In the genomic region with DNA sequence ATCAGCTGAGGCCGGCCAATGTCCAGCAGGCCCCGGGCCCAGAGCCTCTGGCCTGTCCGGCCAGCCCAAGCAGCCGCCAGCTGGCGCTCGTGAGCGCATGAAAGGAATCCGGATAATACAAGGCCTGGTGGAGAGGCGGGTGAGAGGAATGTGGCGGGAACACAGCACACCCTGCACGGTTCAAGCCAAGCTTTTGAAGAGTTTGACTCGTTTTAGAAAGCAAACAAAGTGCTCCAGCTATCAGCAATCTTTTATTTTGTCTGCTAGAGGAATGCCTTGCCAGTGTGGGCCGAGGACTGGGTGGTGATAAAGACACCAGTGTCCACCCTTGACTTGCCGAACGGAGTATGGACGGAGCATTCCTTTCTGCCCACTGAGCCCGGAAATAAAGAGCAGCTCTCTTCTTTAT, we compare ENCODE assay signal across 1 cellular context.
A peak's percentile ranks its signal among the peaks of the same experiment; 100 is the strongest.
TF ChIP-seq lines count a peak whose summit lies in the region.

No MANE protein-coding gene starts in this region.

TF ChIP-seq in HepG2, 621 proteins besides CTCF, POLR2A, EP300 and RAD21 (continued from another document and continues in another):
- peak; percentile 82 for TF ChIP-seq RXRA (CRISPR knock-in tag; IDR thresholded peaks at IDR 0.05)
- no peak for TF ChIP-seq ZNF101 (CRISPR knock-in tag; IDR thresholded peaks at IDR 0.05; ENCODE audit: borderline replicate concordance, low read depth)
- no peak for TF ChIP-seq ELF4 (CRISPR knock-in tag; IDR thresholded peaks at IDR 0.05; ENCODE audit: borderline replicate concordance)
- peak; percentile 46; the same call in 1 of the 2 replicates for TF ChIP-seq BHLHE40 (IDR thresholded peaks at IDR 0.05; ENCODE audit: low read length)
- TF ChIP-seq SMC3 (IDR thresholded peaks at IDR 0.05; ENCODE audit: low read length), result peak; percentile 87
- no peak for TF ChIP-seq ZNF513 (CRISPR knock-in tag; conservative IDR thresholded peaks at IDR 0.05)
- TF ChIP-seq ZNF138 (CRISPR knock-in tag; IDR thresholded peaks at IDR 0.05; ENCODE audit: low read depth), result 0 out of 2 replicates have a peak, but pooled peaks have one; percentile 71
- TF ChIP-seq, protein P1, sequence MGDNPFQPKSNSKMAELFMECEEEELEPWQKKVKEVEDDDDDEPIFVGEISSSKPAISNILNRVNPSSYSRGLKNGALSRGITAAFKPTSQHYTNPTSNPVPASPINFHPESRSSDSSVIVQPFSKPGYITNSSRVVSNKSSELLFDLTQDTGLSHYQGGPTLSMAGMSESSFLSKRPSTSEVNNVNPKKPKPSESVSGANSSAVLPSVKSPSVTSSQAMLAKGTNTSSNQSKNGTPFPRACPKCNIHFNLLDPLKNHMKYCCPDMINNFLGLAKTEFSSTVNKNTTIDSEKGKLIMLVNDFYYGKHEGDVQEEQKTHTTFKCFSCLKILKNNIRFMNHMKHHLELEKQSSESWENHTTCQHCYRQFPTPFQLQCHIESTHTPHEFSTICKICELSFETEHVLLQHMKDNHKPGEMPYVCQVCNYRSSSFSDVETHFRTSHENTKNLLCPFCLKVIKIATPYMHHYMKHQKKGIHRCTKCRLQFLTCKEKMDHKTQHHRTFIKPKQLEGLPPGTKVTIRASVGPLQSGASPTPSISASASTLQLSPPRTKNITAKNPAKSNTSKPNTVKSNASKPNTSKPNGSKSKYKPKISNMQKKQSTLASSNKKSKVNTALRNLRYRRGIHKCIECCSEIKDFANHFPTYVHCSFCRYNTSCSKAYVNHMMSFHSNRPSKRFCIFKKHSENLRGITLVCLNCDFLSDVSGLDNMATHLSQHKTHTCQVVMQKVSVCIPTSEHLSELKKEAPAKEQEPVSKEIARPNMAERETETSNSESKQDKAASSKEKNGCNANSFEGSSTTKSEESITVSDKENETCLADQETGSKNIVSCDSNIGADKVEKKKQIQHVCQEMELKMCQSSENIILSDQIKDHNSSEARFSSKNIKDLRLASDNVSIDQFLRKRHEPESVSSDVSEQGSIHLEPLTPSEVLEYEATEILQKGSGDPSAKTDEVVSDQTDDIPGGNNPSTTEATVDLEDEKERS (CRISPR knock-in tag; IDR thresholded peaks at IDR 0.05), result peak; percentile 72
- no peak for TF ChIP-seq POLR2AphosphoS5 (IDR thresholded peaks at IDR 0.05; ENCODE audit: low read depth, low read length)
- TF ChIP-seq TSC22D2 (CRISPR knock-in tag; IDR thresholded peaks at IDR 0.05; ENCODE audit: borderline replicate concordance), result 0 out of 2 replicates have a peak, but pooled peaks have one; percentile 81
- TF ChIP-seq TEAD3 (CRISPR knock-in tag; optimal IDR thresholded peaks at IDR 0.05; ENCODE audit: borderline replicate concordance), result peak; percentile 94
- 0 out of 2 replicates have a peak, but pooled peaks have one; percentile 54 for TF ChIP-seq JUND (CRISPR knock-in tag; IDR thresholded peaks at IDR 0.05)
- TF ChIP-seq MIXL1 (CRISPR knock-in tag; IDR thresholded peaks at IDR 0.05), result peak; percentile 85
- no peak for TF ChIP-seq RFXANK (CRISPR knock-in tag; IDR thresholded peaks at IDR 0.05)
- TF ChIP-seq, protein P2, sequence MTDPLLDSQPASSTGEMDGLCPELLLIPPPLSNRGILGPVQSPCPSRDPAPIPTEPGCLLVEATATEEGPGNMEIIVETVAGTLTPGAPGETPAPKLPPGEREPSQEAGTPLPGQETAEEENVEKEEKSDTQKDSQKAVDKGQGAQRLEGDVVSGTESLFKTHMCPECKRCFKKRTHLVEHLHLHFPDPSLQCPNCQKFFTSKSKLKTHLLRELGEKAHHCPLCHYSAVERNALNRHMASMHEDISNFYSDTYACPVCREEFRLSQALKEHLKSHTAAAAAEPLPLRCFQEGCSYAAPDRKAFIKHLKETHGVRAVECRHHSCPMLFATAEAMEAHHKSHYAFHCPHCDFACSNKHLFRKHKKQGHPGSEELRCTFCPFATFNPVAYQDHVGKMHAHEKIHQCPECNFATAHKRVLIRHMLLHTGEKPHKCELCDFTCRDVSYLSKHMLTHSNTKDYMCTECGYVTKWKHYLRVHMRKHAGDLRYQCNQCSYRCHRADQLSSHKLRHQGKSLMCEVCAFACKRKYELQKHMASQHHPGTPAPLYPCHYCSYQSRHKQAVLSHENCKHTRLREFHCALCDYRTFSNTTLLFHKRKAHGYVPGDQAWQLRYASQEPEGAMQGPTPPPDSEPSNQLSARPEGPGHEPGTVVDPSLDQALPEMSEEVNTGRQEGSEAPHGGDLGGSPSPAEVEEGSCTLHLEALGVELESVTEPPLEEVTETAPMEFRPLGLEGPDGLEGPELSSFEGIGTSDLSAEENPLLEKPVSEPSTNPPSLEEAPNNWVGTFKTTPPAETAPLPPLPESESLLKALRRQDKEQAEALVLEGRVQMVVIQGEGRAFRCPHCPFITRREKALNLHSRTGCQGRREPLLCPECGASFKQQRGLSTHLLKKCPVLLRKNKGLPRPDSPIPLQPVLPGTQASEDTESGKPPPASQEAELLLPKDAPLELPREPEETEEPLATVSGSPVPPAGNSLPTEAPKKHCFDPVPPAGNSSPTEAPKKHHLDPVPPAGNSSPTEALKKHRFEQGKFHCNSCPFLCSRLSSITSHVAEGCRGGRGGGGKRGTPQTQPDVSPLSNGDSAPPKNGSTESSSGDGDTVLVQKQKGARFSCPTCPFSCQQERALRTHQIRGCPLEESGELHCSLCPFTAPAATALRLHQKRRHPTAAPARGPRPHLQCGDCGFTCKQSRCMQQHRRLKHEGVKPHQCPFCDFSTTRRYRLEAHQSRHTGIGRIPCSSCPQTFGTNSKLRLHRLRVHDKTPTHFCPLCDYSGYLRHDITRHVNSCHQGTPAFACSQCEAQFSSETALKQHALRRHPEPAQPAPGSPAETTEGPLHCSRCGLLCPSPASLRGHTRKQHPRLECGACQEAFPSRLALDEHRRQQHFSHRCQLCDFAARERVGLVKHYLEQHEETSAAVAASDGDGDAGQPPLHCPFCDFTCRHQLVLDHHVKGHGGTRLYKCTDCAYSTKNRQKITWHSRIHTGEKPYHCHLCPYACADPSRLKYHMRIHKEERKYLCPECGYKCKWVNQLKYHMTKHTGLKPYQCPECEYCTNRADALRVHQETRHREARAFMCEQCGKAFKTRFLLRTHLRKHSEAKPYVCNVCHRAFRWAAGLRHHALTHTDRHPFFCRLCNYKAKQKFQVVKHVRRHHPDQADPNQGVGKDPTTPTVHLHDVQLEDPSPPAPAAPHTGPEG (CRISPR knock-in tag; IDR thresholded peaks at IDR 0.05), result 0 out of 2 replicates have a peak, but pooled peaks have one; percentile 50
- peak; percentile 83 for TF ChIP-seq THAP9 (CRISPR knock-in tag; IDR thresholded peaks at IDR 0.05; ENCODE audit: borderline replicate concordance)
- no peak for TF ChIP-seq SIN3B (IDR thresholded peaks at IDR 0.05; ENCODE audit: low read length)
- no peak for TF ChIP-seq FLYWCH1 (CRISPR knock-in tag; IDR thresholded peaks at IDR 0.05)
- TF ChIP-seq U2AF1 (optimal IDR thresholded peaks at IDR 0.05; ENCODE audit: low read depth, low read length), result peak; percentile 45
- TF ChIP-seq HNF1B (CRISPR knock-in tag; IDR thresholded peaks at IDR 0.05), result peak; percentile 77
- TF ChIP-seq ZNF205 (CRISPR knock-in tag; IDR thresholded peaks at IDR 0.05), result peak; percentile 55; the same call in 1 of the 2 replicates
- TF ChIP-seq FOXJ3 (CRISPR knock-in tag; IDR thresholded peaks at IDR 0.05; ENCODE audit: borderline replicate concordance), result peak; percentile 73; the same call in 1 of the 2 replicates
- TF ChIP-seq, protein P3, sequence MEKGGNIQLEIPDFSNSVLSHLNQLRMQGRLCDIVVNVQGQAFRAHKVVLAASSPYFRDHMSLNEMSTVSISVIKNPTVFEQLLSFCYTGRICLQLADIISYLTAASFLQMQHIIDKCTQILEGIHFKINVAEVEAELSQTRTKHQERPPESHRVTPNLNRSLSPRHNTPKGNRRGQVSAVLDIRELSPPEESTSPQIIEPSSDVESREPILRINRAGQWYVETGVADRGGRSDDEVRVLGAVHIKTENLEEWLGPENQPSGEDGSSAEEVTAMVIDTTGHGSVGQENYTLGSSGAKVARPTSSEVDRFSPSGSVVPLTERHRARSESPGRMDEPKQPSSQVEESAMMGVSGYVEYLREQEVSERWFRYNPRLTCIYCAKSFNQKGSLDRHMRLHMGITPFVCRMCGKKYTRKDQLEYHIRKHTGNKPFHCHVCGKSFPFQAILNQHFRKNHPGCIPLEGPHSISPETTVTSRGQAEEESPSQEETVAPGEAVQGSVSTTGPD (CRISPR knock-in tag; IDR thresholded peaks at IDR 0.05), result 0 out of 2 replicates have a peak, but pooled peaks have one; percentile 31
- TF ChIP-seq ZNF547 (CRISPR knock-in tag; IDR thresholded peaks at IDR 0.05), result no peak
- peak; percentile 93 for TF ChIP-seq ZGPAT (CRISPR knock-in tag; IDR thresholded peaks at IDR 0.05)
- TF ChIP-seq MIER2 (CRISPR knock-in tag; IDR thresholded peaks at IDR 0.05), result no peak
- TF ChIP-seq ZNF616 (CRISPR knock-in tag; IDR thresholded peaks at IDR 0.05; ENCODE audit: low read depth), result no peak
- TF ChIP-seq FOXC1 (CRISPR knock-in tag; IDR thresholded peaks at IDR 0.05; ENCODE audit: borderline replicate concordance), result peak; percentile 89; the same call in 1 of the 2 replicates
- TF ChIP-seq MAFG (CRISPR knock-in tag; IDR thresholded peaks at IDR 0.05), result no peak
- TF ChIP-seq ATF7-NPFF (CRISPR knock-in tag; IDR thresholded peaks at IDR 0.05; ENCODE audit: low read depth), result no peak; the same call in 1 of the 2 replicates
- no peak; the same call in none of the 2 replicates for TF ChIP-seq ZSCAN21 (CRISPR knock-in tag; IDR thresholded peaks at IDR 0.05; ENCODE audit: borderline replicate concordance)
- peak; percentile 100 for TF ChIP-seq ZBTB38 (CRISPR knock-in tag; IDR thresholded peaks at IDR 0.05)
- peak; percentile 80 for TF ChIP-seq RXRB (CRISPR knock-in tag; IDR thresholded peaks at IDR 0.05; ENCODE audit: borderline replicate concordance)
